In genomic region chr12:102879144-102879763, GRCh38 we compare ENCODE assay signal across 8 cellular contexts. TPM values are rescaled to one million over a fixed set of nuclear protein-coding genes. Genes with fewer than 3 reads are reported as not detected.
DNase-seq lines count a peak whose midpoint lies in the region; ATAC-seq and TF ChIP-seq lines count a peak whose summit lies in the region.

No MANE protein-coding gene starts in this region.

- H3K4me1 ChIP-seq in right cardiac atrium (ENCODE audit: control insufficient read depth, insufficient read depth, low read length), result no peaks in the 10 kb centered on the region

- 16% methylated on average over 9 of the region's 9 CpGs for WGBS in right cardiac atrium

- intact Hi-C loops in right cardiac atrium (cut with DNase I), result no loop called here

- CTCF ChIA-PET in activated CD8-positive, alpha-beta T cell treated with anti-CD3 and anti-CD28 coated beads, Interleukin-2, amount 10 ng/mL, durations not matched to agents 7 days and 5 days (lab: Charles Lee), result no interaction called here

- peaks cover 5% of the 10 kb centered on the region for H3K27me3 Mint-ChIP-seq in activated CD8-positive, alpha-beta T cell treated with anti-CD3 and anti-CD28 coated beads, Interleukin-2, amount 10 ng/mL, durations not matched to agents 7 days and 5 days (ENCODE audit: low read depth)

- peak; percentile 63 for DNase-seq in AG10803 (ENCODE audit: low read depth)
- peak; percentile 31 for DNase-seq in NCI-H226
- DNase-seq in activated CD8-positive, alpha-beta T cell treated with anti-CD3 and anti-CD28 coated beads, Interleukin-2, amount 10 ng/mL, durations not matched to agents 7 days and 5 days, result peak; percentile 22
- peak in 2 of 3 donors; percentile 53 to 77 for DNase-seq in right cardiac atrium
- peak; percentile 2 to 11 (median 8) for DNase-seq in stimulated activated CD4-positive, alpha-beta T cell treated with anti-CD3 and anti-CD28 coated beads, TNF-alpha, amount 100 ng/mL, for 48 hours (ENCODE audit: low read depth in 3 of 3)

- no peaks in the 10 kb centered on the region for H3K9me3 Mint-ChIP-seq in activated CD8-positive, alpha-beta T cell treated with anti-CD3 and anti-CD28 coated beads, Interleukin-2, amount 10 ng/mL, durations not matched to agents 7 days and 5 days (ENCODE audit: insufficient read depth)

- peak overlapping the region; percentile 12; the same call in 1 of the 2 replicates for H3K4me3 ChIP-seq in AG10803 (ENCODE audit: low read length)
- H3K4me3 ChIP-seq in right cardiac atrium (ENCODE audit: low read length), result no peak overlapping the region

- TF ChIP-seq CTCF in AG10803 (conservative IDR thresholded peaks at IDR 0.05; ENCODE audit: low read length), result peak; percentile 50

- POLR2A ChIA-PET in activated CD8-positive, alpha-beta T cell treated with anti-CD3 and anti-CD28 coated beads, Interleukin-2, amount 10 ng/mL, durations not matched to agents 7 days and 5 days (lab: Charles Lee), result no interaction called here

- H3K36me3 Mint-ChIP-seq in activated CD8-positive, alpha-beta T cell treated with anti-CD3 and anti-CD28 coated beads, Interleukin-2, amount 10 ng/mL, durations not matched to agents 7 days and 5 days (ENCODE audit: low read depth), result no peaks in the 10 kb centered on the region

- ATAC-seq in GM18508 (IDR thresholded peaks at IDR 0.05; ENCODE audit: insufficient read depth, unreplicated experiment) (peak; percentile 74), HG03378 (IDR thresholded peaks at IDR 0.05; ENCODE audit: unreplicated experiment) (peak; percentile 81), right cardiac atrium (peak; percentile 46 to 49), HG02588 (IDR thresholded peaks at IDR 0.05; ENCODE audit: unreplicated experiment) (no peak)
- peak; percentile 53 for ATAC-seq in activated CD8-positive, alpha-beta T cell treated with anti-CD3 and anti-CD28 coated beads, Interleukin-2, amount 10 ng/mL, durations not matched to agents 7 days and 5 days

- no peak overlapping the region for H3K27ac Mint-ChIP-seq in activated CD8-positive, alpha-beta T cell treated with anti-CD3 and anti-CD28 coated beads, Interleukin-2, amount 10 ng/mL, durations not matched to agents 7 days and 5 days

- no peak overlapping the region for H3K27ac ChIP-seq in right cardiac atrium (ENCODE audit: low read length)

- H3K4me1 Mint-ChIP-seq in activated CD8-positive, alpha-beta T cell treated with anti-CD3 and anti-CD28 coated beads, Interleukin-2, amount 10 ng/mL, durations not matched to agents 7 days and 5 days (ENCODE audit: low read depth), result no peaks in the 10 kb centered on the region

- H3K9me3 ChIP-seq in right cardiac atrium (ENCODE audit: control insufficient read depth, low read length), result no peaks in the 10 kb centered on the region

- H3K27me3 ChIP-seq in right cardiac atrium (ENCODE audit: control insufficient read depth, insufficient read depth), result no peaks in the 10 kb centered on the region

- no peak overlapping the region for H3K4me3 Mint-ChIP-seq in activated CD8-positive, alpha-beta T cell treated with anti-CD3 and anti-CD28 coated beads, Interleukin-2, amount 10 ng/mL, durations not matched to agents 7 days and 5 days

RNA-seq across cellular contexts. Expression of gene PAH, which starts 37.8 kb away (rescaled TPM):
- total RNA-seq in activated CD8-positive, alpha-beta T cell treated with anti-CD3 and anti-CD28 coated beads, Interleukin-2, amount 10 ng/mL, durations not matched to agents 7 days and 5 days, result not detected
- total RNA-seq in right cardiac atrium, result 1 to 10 TPM in 1 of 4 donors, not detected in 3; 1.2 TPM
- not detected for polyA plus RNA-seq in right cardiac atrium

Comparison
In these comparisons a context has a peak if more than half of its experiments do, and no peak if none do; other contexts are left out.
1. DNase-seq: peak in every context shown above with its lines; median percentile 65 in right cardiac atrium; 63 in AG10803; 31 in NCI-H226; 22 in activated CD8-positive, alpha-beta T cell treated with anti-CD3 and anti-CD28 coated beads, Interleukin-2, amount 10 ng/mL, durations not matched to agents 7 days and 5 days; 8 in stimulated activated CD4-positive, alpha-beta T cell treated with anti-CD3 and anti-CD28 coated beads, TNF-alpha, amount 100 ng/mL, for 48 hours.